19 cellular contexts compared by ENCODE assay signal in genomic region chr22:44108806-44109385, GRCh38.
DNase-seq lines count a peak whose midpoint lies in the region; ATAC-seq and TF ChIP-seq lines count a peak whose summit lies in the region.
"Had no signal": no experiment of that assay in that cellular context is flagged by ENCODE, and none has a peak within 500 bp of the region (broad histone marks: within the 10 kb centered on the region; RNA-seq: fewer than 3 reads in every experiment).

No MANE protein-coding gene starts in this region.

- peak overlapping the region; percentile 70 to 85 (median 78) for H3K4me2 ChIP-seq in BLaER1 treated with 17β-estradiol and CSF1 and Interleukin-3, amounts not matched to agents 10 nM and 100 nM
- H3K4me2 ChIP-seq in hepatocyte = no peak overlapping the region

- TF ChIP-seq CTCF in hepatocyte (IDR thresholded peaks at IDR 0.05; ENCODE audit: poor library complexity) (no peak), psoas muscle (IDR thresholded peaks at IDR 0.05) (no peak), adrenal gland (IDR thresholded peaks at IDR 0.05) (no peak)

- peak overlapping the region in 10 of 11 experiments; percentile 37 to 81 (median 70); a peak in 19 of 22 replicates for H3K27ac ChIP-seq in BLaER1 treated with 17β-estradiol and CSF1 and Interleukin-3, amounts not matched to agents 10 nM and 100 nM
- peak overlapping the region; percentile 46 for H3K27ac ChIP-seq in hepatocyte
- peak overlapping the region; percentile 36 for H3K27ac ChIP-seq in psoas muscle
- H3K27ac ChIP-seq in adrenal gland = no peak overlapping the region
- H3K27ac ChIP-seq: VCaP had no signal

- TF ChIP-seq POLR2A in adrenal gland (IDR thresholded peaks at IDR 0.05) = no peak

- H3K4me1 ChIP-seq in BLaER1 treated with 17β-estradiol and CSF1 and Interleukin-3, amounts not matched to agents 10 nM and 100 nM = peaks cover 9 to 74% (median 36%) of the 10 kb centered on the region in 10 experiments
- H3K4me1 ChIP-seq in NT2/D1 (ENCODE audit: insufficient read depth, insufficient read length) (peaks cover 6% of the 10 kb centered on the region), hepatocyte (ENCODE audit: insufficient read depth) (peaks cover 10% of the 10 kb centered on the region), psoas muscle (peaks cover 22% of the 10 kb centered on the region), adrenal gland (replicated peaks in 1 of 2) (no peaks in the 10 kb centered on the region)

- H3K27me3 ChIP-seq in BLaER1 treated with 17β-estradiol and CSF1 and Interleukin-3, amounts not matched to agents 10 nM and 100 nM = no peaks in the 10 kb centered on the region
- H3K27me3 ChIP-seq in NT2/D1 (ENCODE audit: insufficient read depth, insufficient read length) (no peaks in the 10 kb centered on the region), hepatocyte (no peaks in the 10 kb centered on the region), psoas muscle (ENCODE audit: insufficient read depth in 3 of 3, low read length in 2 of 3) (no peaks in the 10 kb centered on the region), adrenal gland (no peaks in the 10 kb centered on the region)

- ATAC-seq in psoas muscle (peak in 2 of 4 donors; percentile 39 to 45), GM21529 (IDR thresholded peaks at IDR 0.05; ENCODE audit: unreplicated experiment) (no peak)
- ATAC-seq: HepG2; stimulated activated effector memory CD8-positive, alpha-beta T cell treated with anti-CD3 and anti-CD28 coated beads, Interleukin-12 subunit alpha, Interleukin-12 subunit beta, amount 100 ng/mL, for 72 hours had no signal

- H2AFZ ChIP-seq in hepatocyte = no peak overlapping the region

- H3K9me3 ChIP-seq in BLaER1 treated with 17β-estradiol and CSF1 and Interleukin-3, amounts not matched to agents 10 nM and 100 nM (replicated peaks in 1 of 11) = peaks cover 0 to 6% (median 0%) of the 10 kb centered on the region in 11 experiments; a peak in 2 of 22 replicates
- H3K9me3 ChIP-seq in NT2/D1 (ENCODE audit: insufficient read depth, low read length) (peaks cover 15% of the 10 kb centered on the region; the same call in 1 of the 2 replicates), hepatocyte (ENCODE audit: low read depth) (no peaks in the 10 kb centered on the region), psoas muscle (no peaks in the 10 kb centered on the region), adrenal gland (replicated peaks in 1 of 3) (no peaks in the 10 kb centered on the region)

- H3K36me3 ChIP-seq in BLaER1 treated with 17β-estradiol and CSF1 and Interleukin-3, amounts not matched to agents 10 nM and 100 nM = peaks cover 0 to 22% (median 0%) of the 10 kb centered on the region in 11 experiments; a peak in 5 of 22 replicates
- peaks cover 4% of the 10 kb centered on the region for H3K36me3 ChIP-seq in NT2/D1 (ENCODE audit: insufficient read depth, insufficient read length, low read length)
- no peaks in the 10 kb centered on the region for H3K36me3 ChIP-seq in hepatocyte (replicated peaks; ENCODE audit: insufficient read depth, low read depth)
- peaks cover 0 to 14% of the 10 kb centered on the region in 2 donors for H3K36me3 ChIP-seq in psoas muscle (ENCODE audit: insufficient read depth in 1 of 2, low read depth in 1 of 2)
- no peaks in the 10 kb centered on the region for H3K36me3 ChIP-seq in adrenal gland (replicated peaks in 1 of 2)

- H3K9ac ChIP-seq in BLaER1 treated with 17β-estradiol and CSF1 and Interleukin-3, amounts not matched to agents 10 nM and 100 nM = peak overlapping the region; percentile 42 to 77 (median 60); a peak in 20 of 22 replicates
- peak overlapping the region; percentile 32 for H3K9ac ChIP-seq in NT2/D1 (ENCODE audit: insufficient read length, low read depth)

- no peaks in the 10 kb centered on the region for H3K79me2 ChIP-seq in hepatocyte

- 0 out of 20 replicates have a peak overlapping the region, but pooled peaks of 2 of the 10 experiments have one; percentile 9 to 15 for H3K4me3 ChIP-seq in BLaER1 treated with 17β-estradiol and CSF1 and Interleukin-3, amounts not matched to agents 10 nM and 100 nM
- H3K4me3 ChIP-seq in NT2/D1 (ENCODE audit: insufficient read length, low read depth) (no peak overlapping the region), hepatocyte (no peak overlapping the region), psoas muscle (no peak overlapping the region), adrenal gland (no peak overlapping the region)

- 69% methylated on average over 14 of the region's 14 CpGs for WGBS in hepatocyte (ENCODE audit: low lambda C conversion rate, missing lambda C conversion rate)
- WGBS in psoas muscle, 3 donors = 43 to 59% (median 44%) methylated on average over 14 of the region's 14 CpGs
- WGBS in adrenal gland, 4 donors = 73 to 82% (median 79%) methylated on average over 14 of the region's 14 CpGs

- no peaks in the 10 kb centered on the region for H3K9me2 ChIP-seq in hepatocyte (replicated peaks; ENCODE audit: insufficient read depth)

- intact Hi-C loops in psoas muscle (cut with DNase I) = loop anchor here in 1 of 2 donors (10.0 kb wide), 1 partner anchor 516 kb away; no protein-coding TSS in a partner anchor
- intact Hi-C loops in adrenal gland (cut with DNase I) = no loop called here

- DNase-seq in NT2/D1 (ENCODE audit: low read depth, low spot score) (no peak), hepatocyte (ENCODE audit: low spot score) (no peak), psoas muscle (peak in 1 of 2 donors; percentile 32), adrenal gland (no peak)
- DNase-seq in activated effector memory CD4-positive, alpha-beta T cell treated with anti-CD3 and anti-CD28 coated beads, Interleukin-2, amount 50 U/mL, for 16 hours = no peak
- DNase-seq in activated CD4-positive, alpha-beta T cell treated with anti-CD3 and anti-CD28 coated beads for 48 hours = no peak
- DNase-seq: activated CD4-positive, alpha-beta memory T cell treated with anti-CD3 and anti-CD28 coated beads for 36 hours; activated naive CD4-positive, alpha-beta T cell treated with Interleukin-2 at 50 U/mL for 16 hours; COR-L47; EL; hippocampal formation; NCI-H2107; NCI-H526; SIG-M5 had no signal

- no peaks in the 10 kb centered on the region for H4K20me1 ChIP-seq in BLaER1 treated with 17β-estradiol and CSF1 and Interleukin-3, amounts not matched to agents 10 nM and 100 nM
- no peaks in the 10 kb centered on the region for H4K20me1 ChIP-seq in hepatocyte (ENCODE audit: insufficient read depth, poor library complexity, severe bottlenecking)

Comparison
In these comparisons a context has a peak if more than half of its experiments do, and no peak if none do; other contexts are left out.
1. H3K27ac ChIP-seq: peak in BLaER1 treated with 17β-estradiol and CSF1 and Interleukin-3, amounts not matched to agents 10 nM and 100 nM (10 of 11), hepatocyte (single experiment) and psoas muscle (single experiment); none in adrenal gland (0 of 5).